In the genomic region with DNA sequence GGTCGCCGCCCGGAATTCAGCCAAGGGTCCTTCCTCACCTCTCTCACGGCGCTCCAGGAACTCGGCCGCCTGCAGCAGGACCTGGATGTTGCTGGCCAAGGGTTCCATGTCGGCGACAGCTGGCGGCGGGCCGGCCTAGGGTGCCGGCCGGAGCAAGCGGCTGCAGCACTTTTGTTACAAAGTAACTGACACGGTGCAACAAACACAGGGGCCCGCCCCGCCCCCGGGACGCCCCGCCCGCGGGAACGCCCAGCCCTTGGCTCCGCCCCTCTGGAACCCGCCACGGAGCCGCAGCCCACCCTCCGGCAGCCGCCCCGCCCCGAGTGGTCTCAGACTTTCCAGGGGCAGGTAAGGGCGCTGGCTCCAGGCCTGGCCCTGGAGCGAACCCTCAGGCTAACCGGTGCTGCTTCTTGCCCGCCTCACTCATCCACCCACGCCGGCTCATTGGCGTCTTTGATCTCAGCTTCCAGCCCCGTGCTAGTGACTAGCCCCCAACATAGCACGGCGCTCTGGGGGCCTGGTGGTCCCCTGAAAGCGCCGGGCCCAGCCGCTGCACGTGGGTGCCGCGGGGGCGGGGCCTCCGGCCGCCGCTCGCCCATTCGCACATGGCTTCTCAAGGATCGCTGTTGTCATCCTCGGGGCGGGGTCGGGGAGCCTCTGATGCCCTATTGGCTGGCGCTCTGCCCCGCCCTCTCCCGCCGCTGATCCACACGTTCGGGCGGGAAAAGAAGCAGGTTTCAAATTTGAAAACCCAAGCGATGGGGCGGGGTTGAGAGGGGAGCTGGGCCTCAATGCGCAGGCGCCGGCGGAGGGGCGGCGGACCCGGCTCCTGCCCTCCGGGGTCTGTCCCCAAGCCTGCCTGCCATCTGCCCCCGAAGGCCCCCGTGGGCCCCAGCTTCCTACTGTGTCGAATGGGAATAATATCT, we compare ENCODE assay signal across 1 cellular context.
TF ChIP-seq lines count a peak whose summit lies in the region.

A gene with protein sequence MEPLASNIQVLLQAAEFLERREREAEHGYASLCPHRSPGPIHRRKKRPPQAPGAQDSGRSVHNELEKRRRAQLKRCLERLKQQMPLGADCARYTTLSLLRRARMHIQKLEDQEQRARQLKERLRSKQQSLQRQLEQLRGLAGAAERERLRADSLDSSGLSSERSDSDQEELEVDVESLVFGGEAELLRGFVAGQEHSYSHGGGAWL (minus strand): TSS at position 176 of the 926 bp plus-strand sequence. CDS start 68 bp downstream, at position 108.

TF ChIP-seq in HepG2, 621 proteins besides CTCF, POLR2A, EP300 and RAD21 (continued from another document and continues in another):
- TF ChIP-seq ZNF883 (CRISPR knock-in tag; IDR thresholded peaks at IDR 0.05; ENCODE audit: not compliant biosample characterization) (no peak), ZNF816 (CRISPR knock-in tag; IDR thresholded peaks at IDR 0.05; ENCODE audit: borderline replicate concordance) (peak; percentile 74), ZNF230 (CRISPR knock-in tag; IDR thresholded peaks at IDR 0.05) (0 out of 2 replicates have a peak, but pooled peaks have one; percentile 57), SIN3B (IDR thresholded peaks at IDR 0.05; ENCODE audit: low read length) (peak; percentile 36; the same call in 1 of the 2 replicates), PITX1 (CRISPR knock-in tag; IDR thresholded peaks at IDR 0.05) (no peak), FLYWCH1 (CRISPR knock-in tag; IDR thresholded peaks at IDR 0.05) (0 out of 2 replicates have a peak, but pooled peaks have one; percentile 74), ZNF564 (CRISPR knock-in tag; IDR thresholded peaks at IDR 0.05) (peak; percentile 46; the same call in 1 of the 2 replicates), ELF4 (CRISPR knock-in tag; IDR thresholded peaks at IDR 0.05; ENCODE audit: borderline replicate concordance) (no peak), ZNF138 (CRISPR knock-in tag; IDR thresholded peaks at IDR 0.05; ENCODE audit: low read depth) (peak; percentile 40; the same call in 1 of the 2 replicates), IKZF1 (IDR thresholded peaks at IDR 0.05) (no peak), HES4 (CRISPR knock-in tag; IDR thresholded peaks at IDR 0.05; ENCODE audit: borderline replicate concordance) (no peak), ZNF773 (CRISPR knock-in tag; IDR thresholded peaks at IDR 0.05; ENCODE audit: borderline replicate concordance) (peak; percentile 40; the same call in 1 of the 2 replicates), ZNF367 (CRISPR knock-in tag; IDR thresholded peaks at IDR 0.05; ENCODE audit: borderline replicate concordance) (no peak), KDM3A (CRISPR knock-in tag; IDR thresholded peaks at IDR 0.05; ENCODE audit: low read depth) (no peak), ZC3H4 (CRISPR knock-in tag; IDR thresholded peaks at IDR 0.05; ENCODE audit: borderline replicate concordance) (no peak), HDAC2 (CRISPR knock-in tag; IDR thresholded peaks at IDR 0.05) (peak; percentile 42), RFX3 (CRISPR knock-in tag; IDR thresholded peaks at IDR 0.05) (no peak), MEF2D (CRISPR knock-in tag; IDR thresholded peaks at IDR 0.05) (no peak), ZNF615 (CRISPR knock-in tag; IDR thresholded peaks at IDR 0.05; ENCODE audit: borderline replicate concordance) (no peak), ZMAT3 (CRISPR knock-in tag; conservative IDR thresholded peaks at IDR 0.05) (0 out of 2 replicates have a peak, but pooled peaks have one; percentile 46), SOX6 (IDR thresholded peaks at IDR 0.05) (no peak), SOX6 (CRISPR knock-in tag; IDR thresholded peaks at IDR 0.05) (peak; percentile 34), ZNF790 (CRISPR knock-in tag; IDR thresholded peaks at IDR 0.05; ENCODE audit: borderline replicate concordance) (0 out of 2 replicates have a peak, but pooled peaks have one; percentile 46), SUZ12 (IDR thresholded peaks at IDR 0.05; ENCODE audit: low read depth, low read length) (no peak), EHMT2 (IDR thresholded peaks at IDR 0.05; ENCODE audit: borderline replicate concordance, low read depth, low read length) (no peak), TBX3 (IDR thresholded peaks at IDR 0.05; ENCODE audit: borderline replicate concordance) (no peak), KLF15 (CRISPR knock-in tag; IDR thresholded peaks at IDR 0.05; ENCODE audit: borderline replicate concordance) (peak; percentile 83; the same call in 1 of the 2 replicates), HNRNPH1 (optimal IDR thresholded peaks at IDR 0.05; ENCODE audit: low read depth, low read length) (no peak), THAP11 (CRISPR knock-in tag; IDR thresholded peaks at IDR 0.05) (no peak), ZNF101 (CRISPR knock-in tag; IDR thresholded peaks at IDR 0.05; ENCODE audit: borderline replicate concordance, low read depth) (no peak), ATF7 (IDR thresholded peaks at IDR 0.05) (no peak), ATF7 (CRISPR knock-in tag; IDR thresholded peaks at IDR 0.05) (0 out of 2 replicates have a peak, but pooled peaks have one; percentile 12)
- TF ChIP-seq, protein P1, sequence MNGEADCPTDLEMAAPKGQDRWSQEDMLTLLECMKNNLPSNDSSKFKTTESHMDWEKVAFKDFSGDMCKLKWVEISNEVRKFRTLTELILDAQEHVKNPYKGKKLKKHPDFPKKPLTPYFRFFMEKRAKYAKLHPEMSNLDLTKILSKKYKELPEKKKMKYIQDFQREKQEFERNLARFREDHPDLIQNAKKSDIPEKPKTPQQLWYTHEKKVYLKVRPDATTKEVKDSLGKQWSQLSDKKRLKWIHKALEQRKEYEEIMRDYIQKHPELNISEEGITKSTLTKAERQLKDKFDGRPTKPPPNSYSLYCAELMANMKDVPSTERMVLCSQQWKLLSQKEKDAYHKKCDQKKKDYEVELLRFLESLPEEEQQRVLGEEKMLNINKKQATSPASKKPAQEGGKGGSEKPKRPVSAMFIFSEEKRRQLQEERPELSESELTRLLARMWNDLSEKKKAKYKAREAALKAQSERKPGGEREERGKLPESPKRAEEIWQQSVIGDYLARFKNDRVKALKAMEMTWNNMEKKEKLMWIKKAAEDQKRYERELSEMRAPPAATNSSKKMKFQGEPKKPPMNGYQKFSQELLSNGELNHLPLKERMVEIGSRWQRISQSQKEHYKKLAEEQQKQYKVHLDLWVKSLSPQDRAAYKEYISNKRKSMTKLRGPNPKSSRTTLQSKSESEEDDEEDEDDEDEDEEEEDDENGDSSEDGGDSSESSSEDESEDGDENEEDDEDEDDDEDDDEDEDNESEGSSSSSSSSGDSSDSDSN (CRISPR knock-in tag; IDR thresholded peaks at IDR 0.05): no peak; the same call in 1 of the 2 replicates
- TF ChIP-seq, protein P2, sequence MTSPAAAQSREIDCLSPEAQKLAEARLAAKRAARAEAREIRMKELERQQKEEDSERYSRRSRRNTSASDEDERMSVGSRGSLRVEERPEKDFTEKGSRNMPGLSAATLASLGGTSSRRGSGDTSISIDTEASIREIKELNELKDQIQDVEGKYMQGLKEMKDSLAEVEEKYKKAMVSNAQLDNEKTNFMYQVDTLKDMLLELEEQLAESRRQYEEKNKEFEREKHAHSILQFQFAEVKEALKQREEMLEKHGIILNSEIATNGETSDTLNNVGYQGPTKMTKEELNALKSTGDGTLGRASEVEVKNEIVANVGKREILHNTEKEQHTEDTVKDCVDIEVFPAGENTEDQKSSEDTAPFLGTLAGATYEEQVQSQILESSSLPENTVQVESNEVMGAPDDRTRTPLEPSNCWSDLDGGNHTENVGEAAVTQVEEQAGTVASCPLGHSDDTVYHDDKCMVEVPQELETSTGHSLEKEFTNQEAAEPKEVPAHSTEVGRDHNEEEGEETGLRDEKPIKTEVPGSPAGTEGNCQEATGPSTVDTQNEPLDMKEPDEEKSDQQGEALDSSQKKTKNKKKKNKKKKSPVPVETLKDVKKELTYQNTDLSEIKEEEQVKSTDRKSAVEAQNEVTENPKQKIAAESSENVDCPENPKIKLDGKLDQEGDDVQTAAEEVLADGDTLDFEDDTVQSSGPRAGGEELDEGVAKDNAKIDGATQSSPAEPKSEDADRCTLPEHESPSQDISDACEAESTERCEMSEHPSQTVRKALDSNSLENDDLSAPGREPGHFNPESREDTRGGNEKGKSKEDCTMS (CRISPR knock-in tag; conservative IDR thresholded peaks at IDR 0.05): no peak
- TF ChIP-seq, protein P3, sequence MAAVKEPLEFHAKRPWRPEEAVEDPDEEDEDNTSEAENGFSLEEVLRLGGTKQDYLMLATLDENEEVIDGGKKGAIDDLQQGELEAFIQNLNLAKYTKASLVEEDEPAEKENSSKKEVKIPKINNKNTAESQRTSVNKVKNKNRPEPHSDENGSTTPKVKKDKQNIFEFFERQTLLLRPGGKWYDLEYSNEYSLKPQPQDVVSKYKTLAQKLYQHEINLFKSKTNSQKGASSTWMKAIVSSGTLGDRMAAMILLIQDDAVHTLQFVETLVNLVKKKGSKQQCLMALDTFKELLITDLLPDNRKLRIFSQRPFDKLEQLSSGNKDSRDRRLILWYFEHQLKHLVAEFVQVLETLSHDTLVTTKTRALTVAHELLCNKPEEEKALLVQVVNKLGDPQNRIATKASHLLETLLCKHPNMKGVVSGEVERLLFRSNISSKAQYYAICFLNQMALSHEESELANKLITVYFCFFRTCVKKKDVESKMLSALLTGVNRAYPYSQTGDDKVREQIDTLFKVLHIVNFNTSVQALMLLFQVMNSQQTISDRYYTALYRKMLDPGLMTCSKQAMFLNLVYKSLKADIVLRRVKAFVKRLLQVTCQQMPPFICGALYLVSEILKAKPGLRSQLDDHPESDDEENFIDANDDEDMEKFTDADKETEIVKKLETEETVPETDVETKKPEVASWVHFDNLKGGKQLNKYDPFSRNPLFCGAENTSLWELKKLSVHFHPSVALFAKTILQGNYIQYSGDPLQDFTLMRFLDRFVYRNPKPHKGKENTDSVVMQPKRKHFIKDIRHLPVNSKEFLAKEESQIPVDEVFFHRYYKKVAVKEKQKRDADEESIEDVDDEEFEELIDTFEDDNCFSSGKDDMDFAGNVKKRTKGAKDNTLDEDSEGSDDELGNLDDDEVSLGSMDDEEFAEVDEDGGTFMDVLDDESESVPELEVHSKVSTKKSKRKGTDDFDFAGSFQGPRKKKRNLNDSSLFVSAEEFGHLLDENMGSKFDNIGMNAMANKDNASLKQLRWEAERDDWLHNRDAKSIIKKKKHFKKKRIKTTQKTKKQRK (IDR thresholded peaks at IDR 0.05; ENCODE audit: low read length): no peak
- TF ChIP-seq, protein P4, sequence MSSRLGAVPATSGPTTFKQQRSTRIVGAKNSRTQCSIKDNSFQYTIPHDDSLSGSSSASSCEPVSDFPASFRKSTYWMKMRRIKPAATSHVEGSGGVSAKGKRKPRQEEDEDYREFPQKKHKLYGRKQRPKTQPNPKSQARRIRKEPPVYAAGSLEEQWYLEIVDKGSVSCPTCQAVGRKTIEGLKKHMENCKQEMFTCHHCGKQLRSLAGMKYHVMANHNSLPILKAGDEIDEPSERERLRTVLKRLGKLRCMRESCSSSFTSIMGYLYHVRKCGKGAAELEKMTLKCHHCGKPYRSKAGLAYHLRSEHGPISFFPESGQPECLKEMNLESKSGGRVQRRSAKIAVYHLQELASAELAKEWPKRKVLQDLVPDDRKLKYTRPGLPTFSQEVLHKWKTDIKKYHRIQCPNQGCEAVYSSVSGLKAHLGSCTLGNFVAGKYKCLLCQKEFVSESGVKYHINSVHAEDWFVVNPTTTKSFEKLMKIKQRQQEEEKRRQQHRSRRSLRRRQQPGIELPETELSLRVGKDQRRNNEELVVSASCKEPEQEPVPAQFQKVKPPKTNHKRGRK (CRISPR knock-in tag; IDR thresholded peaks at IDR 0.05): no peak
- TF ChIP-seq, protein P5, sequence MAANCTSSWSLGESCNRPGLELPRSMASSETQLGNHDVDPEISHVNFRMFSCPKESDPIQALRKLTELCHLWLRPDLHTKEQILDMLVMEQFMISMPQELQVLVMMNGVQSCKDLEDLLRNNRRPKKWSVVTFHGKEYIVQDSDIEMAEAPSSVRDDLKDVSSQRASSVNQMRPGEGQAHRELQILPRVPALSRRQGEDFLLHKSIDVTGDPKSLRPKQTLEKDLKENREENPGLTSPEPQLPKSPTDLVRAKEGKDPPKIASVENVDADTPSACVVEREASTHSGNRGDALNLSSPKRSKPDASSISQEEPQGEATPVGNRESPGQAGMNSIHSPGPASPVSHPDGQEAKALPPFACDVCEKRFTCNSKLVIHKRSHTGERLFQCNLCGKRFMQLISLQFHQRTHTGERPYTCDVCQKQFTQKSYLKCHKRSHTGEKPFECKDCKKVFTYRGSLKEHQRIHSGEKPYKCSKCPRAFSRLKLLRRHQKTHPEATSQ (CRISPR knock-in tag; IDR thresholded peaks at IDR 0.05; ENCODE audit: borderline replicate concordance): peak; percentile 50; the same call in 1 of the 2 replicates
- TF ChIP-seq, protein P6, sequence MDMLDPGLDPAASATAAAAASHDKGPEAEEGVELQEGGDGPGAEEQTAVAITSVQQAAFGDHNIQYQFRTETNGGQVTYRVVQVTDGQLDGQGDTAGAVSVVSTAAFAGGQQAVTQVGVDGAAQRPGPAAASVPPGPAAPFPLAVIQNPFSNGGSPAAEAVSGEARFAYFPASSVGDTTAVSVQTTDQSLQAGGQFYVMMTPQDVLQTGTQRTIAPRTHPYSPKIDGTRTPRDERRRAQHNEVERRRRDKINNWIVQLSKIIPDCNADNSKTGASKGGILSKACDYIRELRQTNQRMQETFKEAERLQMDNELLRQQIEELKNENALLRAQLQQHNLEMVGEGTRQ (IDR thresholded peaks at IDR 0.05; ENCODE audit: low read depth, low read length): peak; percentile 46; the same call in 1 of the 2 replicates
- TF ChIP-seq, protein P6 (CRISPR knock-in tag; IDR thresholded peaks at IDR 0.05; ENCODE audit: borderline replicate concordance): no peak; the same call in 1 of the 2 replicates
- TF ChIP-seq, protein P7, sequence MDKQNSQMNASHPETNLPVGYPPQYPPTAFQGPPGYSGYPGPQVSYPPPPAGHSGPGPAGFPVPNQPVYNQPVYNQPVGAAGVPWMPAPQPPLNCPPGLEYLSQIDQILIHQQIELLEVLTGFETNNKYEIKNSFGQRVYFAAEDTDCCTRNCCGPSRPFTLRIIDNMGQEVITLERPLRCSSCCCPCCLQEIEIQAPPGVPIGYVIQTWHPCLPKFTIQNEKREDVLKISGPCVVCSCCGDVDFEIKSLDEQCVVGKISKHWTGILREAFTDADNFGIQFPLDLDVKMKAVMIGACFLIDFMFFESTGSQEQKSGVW (CRISPR knock-in tag; IDR thresholded peaks at IDR 0.05; ENCODE audit: borderline replicate concordance): no peak
- TF ChIP-seq, protein P8, sequence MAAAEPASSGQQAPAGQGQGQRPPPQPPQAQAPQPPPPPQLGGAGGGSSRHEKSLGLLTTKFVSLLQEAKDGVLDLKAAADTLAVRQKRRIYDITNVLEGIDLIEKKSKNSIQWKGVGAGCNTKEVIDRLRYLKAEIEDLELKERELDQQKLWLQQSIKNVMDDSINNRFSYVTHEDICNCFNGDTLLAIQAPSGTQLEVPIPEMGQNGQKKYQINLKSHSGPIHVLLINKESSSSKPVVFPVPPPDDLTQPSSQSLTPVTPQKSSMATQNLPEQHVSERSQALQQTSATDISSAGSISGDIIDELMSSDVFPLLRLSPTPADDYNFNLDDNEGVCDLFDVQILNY (CRISPR knock-in tag; conservative IDR thresholded peaks at IDR 0.05): peak; percentile 92
- TF ChIP-seq, protein P9, sequence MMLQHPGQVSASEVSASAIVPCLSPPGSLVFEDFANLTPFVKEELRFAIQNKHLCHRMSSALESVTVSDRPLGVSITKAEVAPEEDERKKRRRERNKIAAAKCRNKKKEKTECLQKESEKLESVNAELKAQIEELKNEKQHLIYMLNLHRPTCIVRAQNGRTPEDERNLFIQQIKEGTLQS (CRISPR knock-in tag; IDR thresholded peaks at IDR 0.05): no peak
